ENCODE assay signal across 11 cellular contexts in the genomic region with DNA sequence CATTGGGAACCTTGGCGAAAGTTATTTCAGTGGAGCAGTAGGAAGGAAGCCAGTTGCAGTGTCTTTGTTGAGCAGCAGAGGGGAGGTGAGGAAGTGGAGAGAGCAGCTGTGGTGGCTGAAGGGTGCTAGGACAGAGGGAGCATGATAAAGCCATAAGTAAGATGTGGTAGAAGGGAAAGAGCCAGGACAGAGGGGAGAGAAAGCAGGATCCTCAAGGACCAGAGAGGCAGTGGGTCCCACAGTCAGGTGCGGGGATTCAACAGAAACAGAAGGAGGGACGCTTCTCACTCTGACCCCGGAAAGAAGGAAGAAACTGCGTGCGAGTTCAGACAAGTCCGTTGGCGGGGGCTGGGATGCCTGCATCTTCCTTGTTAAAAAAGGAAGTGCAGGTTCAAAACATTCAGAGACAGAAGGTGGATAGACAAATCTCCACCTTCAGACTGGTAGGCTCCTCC. TPM values are rescaled to one million over a fixed set of nuclear protein-coding genes. Genes with fewer than 3 reads are reported as not detected.
A peak's percentile ranks its signal among the peaks of the same experiment; 100 is the strongest.
DNase-seq lines count a peak whose midpoint lies in the region; ATAC-seq and TF ChIP-seq lines count a peak whose summit lies in the region.
"Had no signal": no experiment of that assay in that cellular context is flagged by ENCODE, and none has a peak within 500 bp of the region (broad histone marks: within the 10 kb centered on the region; RNA-seq: fewer than 3 reads in every experiment).

A gene (plus strand): TSS at position 403 of the 455 bp plus-strand sequence. CDS start 8,774 bp downstream, outside the sequence.

- CTCF ChIA-PET in T-cell (lab: Charles Lee), result interaction anchor here in 1 of 2 donors (0.6 kb wide), 1 partner anchor 38 kb away, joined by 3 read pairs; no protein-coding TSS in a partner anchor

- no peak for TF ChIP-seq CTCF in right atrium auricular region (IDR thresholded peaks at IDR 0.05)

- no peak within 1 kb of the TSS for H3K27ac ChIP-seq in right atrium auricular region

- no peaks in the 10 kb centered on the region for H3K4me1 ChIP-seq in right atrium auricular region

- no peaks in the 10 kb centered on the region for H3K36me3 ChIP-seq in right atrium auricular region

- H3K9me3 Mint-ChIP-seq in T-cell, result peaks cover 5 to 24% (median 12%) of the 10 kb centered on the region in 3 donors

- no peaks in the 10 kb centered on the region for H3K27me3 ChIP-seq in right atrium auricular region

- H3K27ac Mint-ChIP-seq in T-cell, result peak within 1 kb of the TSS in 1 of 2 donors; percentile 68
- H3K27ac Mint-ChIP-seq: CD4-positive, alpha-beta T cell had no signal

- no peaks in the 10 kb centered on the region for H3K36me3 Mint-ChIP-seq in T-cell

- H3K27me3 Mint-ChIP-seq in T-cell, result peaks cover 23% of the 10 kb centered on the region in 2 donors

- intact Hi-C loops in Right ventricle myocardium superior (cut with DNase I), result no loop called here

- TF ChIP-seq POLR2A in erythroblast (IDR thresholded peaks at IDR 0.05; ENCODE audit: low read length), result no peak

- ATAC-seq in Right ventricle myocardium superior (ENCODE audit: poor library complexity) (peak; percentile 76), T-cell (replicated peaks in 1 of 4) (no peak)

- H3K9me3 ChIP-seq in right atrium auricular region, result peaks cover 0 to 23% of the 10 kb centered on the region in 2 donors

- POLR2A ChIA-PET in T-cell (lab: Charles Lee), result no interaction called here

- DNase-seq in Right ventricle myocardium superior, result peak; percentile 68
- no peak for DNase-seq in right atrium auricular region (ENCODE audit: low spot score)
- peak in 1 of 34 experiments; percentile 13 for DNase-seq in T-cell
- peak; percentile 34 for DNase-seq in iPS-NIHi11 (ENCODE audit: low spot score)
- peak; percentile 78 for DNase-seq in ureter (ENCODE audit: low spot score)
- no peak for DNase-seq in erythroblast (lab: John Stamatoyannopoulos, UW)
- DNase-seq in AG08395 (ENCODE audit: low spot score), result no peak
- no peak for DNase-seq in RPMI8226
- DNase-seq: activated CD4-positive, alpha-beta T cell treated with anti-CD3 and anti-CD28 coated beads, Interleukin-2, amount 50 U/mL, for 48 hours; CD4-positive, alpha-beta T cell; occipital lobe had no signal

- peak within 1 kb of the TSS in 2 of 3 donors; percentile 4 to 41 for H3K4me3 Mint-ChIP-seq in T-cell
- H3K4me3 Mint-ChIP-seq: CD4-positive, alpha-beta T cell had no signal

- peaks cover 8 to 9% (median 9%) of the 10 kb centered on the region in 3 donors for H3K4me1 Mint-ChIP-seq in T-cell

- H3K4me3 ChIP-seq in right atrium auricular region, result no peak within 1 kb of the TSS

RNA-seq across cellular contexts. Expression of the gene that starts here (rescaled TPM):
- total RNA-seq in Right ventricle myocardium superior, result 0.89 TPM
- total RNA-seq in right atrium auricular region, result under 1 TPM; 0.35 to 0.59 TPM
- total RNA-seq in T-cell, result under 1 TPM in 3 of 5 donors, not detected in 2; 0.46 to 0.56 (median 0.54) TPM
- 7.7 TPM for total RNA-seq in ureter
- total RNA-seq: CD4-positive, alpha-beta T cell had no signal

Comparison
In these comparisons a context has a peak if more than half of its experiments do, and no peak if none do; other contexts are left out.
1. Peak in DNase-seq and ATAC-seq in Right ventricle myocardium superior; RNA of the gene not detected or under 1 TPM.
2. DNase-seq: peak in iPS-NIHi11 (single experiment) and ureter (single experiment); none in right atrium auricular region (single experiment), erythroblast (0 of 2), AG08395 (single experiment) and RPMI8226 (single experiment).